Comparison of ENCODE assay signal across 38 cellular contexts in the genomic region with DNA sequence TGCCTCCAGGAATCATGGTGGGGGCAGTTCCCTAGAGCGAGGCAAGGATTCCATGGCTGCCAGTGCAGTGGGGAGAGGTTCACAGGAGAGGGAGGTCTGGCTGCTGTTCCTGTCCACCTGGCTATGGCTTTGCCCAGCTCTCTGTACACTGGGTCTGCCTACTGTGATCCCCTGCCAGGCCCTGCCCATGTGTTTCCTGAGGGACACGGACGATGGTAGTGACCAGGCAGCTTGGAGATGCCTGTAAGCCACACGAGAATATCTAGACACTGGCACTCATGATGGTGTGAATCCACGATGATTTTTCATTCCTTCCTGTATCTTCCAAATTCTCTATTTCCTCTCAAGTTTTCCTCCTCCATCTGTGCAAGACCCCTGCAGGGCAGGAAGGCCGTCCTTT. TPM values are rescaled to one million over a fixed set of nuclear protein-coding genes. Genes with fewer than 3 reads are reported as not detected.
"Had no signal": no experiment of that assay in that cellular context is flagged by ENCODE, and none has a peak within 500 bp of the region (broad histone marks: within the 10 kb centered on the region; RNA-seq: fewer than 3 reads in every experiment).

No MANE protein-coding gene starts in this region.

- DNase-seq: dorsolateral prefrontal cortex; effector CD4-positive, alpha-beta T cell; foreskin fibroblast; gastrocnemius medialis; heart left ventricle; left cardiac atrium; left lung; mesenchymal stem cell; mucosa of descending colon; naive B cell; nucleus accumbens; stimulated activated CD4-positive, alpha-beta T cell treated with anti-CD3 and anti-CD28 coated beads, Interleukin-12 subunit alpha, Interleukin-12 subunit beta, amount 100 ng/mL, for 4 hours; stimulated activated CD4-positive, alpha-beta T cell treated with anti-CD3 and anti-CD28 coated beads, Interleukin-1b, Interleukin-23, amount 100 ng/mL, for 48 hours; stimulated activated CD4-positive, alpha-beta T cell treated with anti-CD3 and anti-CD28 coated beads, Interleukin-4, amount 100 ng/mL, for 1 hour; stimulated activated naive CD4-positive, alpha-beta T cell treated with Interleukin-2 at 50 U/mL for 16 hours; stomach; substantia nigra; upper lobe of right lung; uterus had no signal

- H3K9ac ChIP-seq: neural progenitor cell had no signal

- H3K27ac ChIP-seq: coronary artery, dorsolateral prefrontal cortex, epithelial cell of prostate, gastrocnemius medialis, heart left ventricle, hepatocyte, left lung, neural progenitor cell, prostate gland, right atrium auricular region, stomach, thoracic aorta, tibial nerve, upper lobe of right lung, uterus had no signal

- H3K27ac Mint-ChIP-seq: mesothelial cell of epicardium; natural killer cell treated with Interleukin-12 subunit alpha and Interleukin-12 subunit beta and Interleukin-15 and Interleukin-18, amount 100 ng/mL, for 72 hours; neural progenitor cell; stimulated activated effector memory CD8-positive, alpha-beta T cell treated with anti-CD3 and anti-CD28 coated beads, Interleukin-12 subunit alpha, Interleukin-12 subunit beta, amount 100 ng/mL, for 72 hours had no signal

- H3K36me3 Mint-ChIP-seq: mesothelial cell of epicardium; neural progenitor cell; stimulated activated effector memory CD8-positive, alpha-beta T cell treated with anti-CD3 and anti-CD28 coated beads, Interleukin-12 subunit alpha, Interleukin-12 subunit beta, amount 100 ng/mL, for 72 hours had no signal

- H3K4me1 ChIP-seq: upper lobe of right lung had no signal

- H3K9me3 ChIP-seq: prostate gland, upper lobe of right lung had no signal

- H2AFZ ChIP-seq: hepatocyte, neural progenitor cell had no signal

- H3K4me2 ChIP-seq: hepatocyte, neural progenitor cell, smooth muscle cell had no signal

- H3K27me3 ChIP-seq: hepatocyte, neural progenitor cell had no signal

- ATAC-seq: esophagus mucosa; gastrocnemius medialis; heart left ventricle; left cardiac atrium; left lung; mucosa of descending colon; natural killer cell treated with Interleukin-12 subunit alpha and Interleukin-12 subunit beta and Interleukin-15 and Interleukin-18, amount 100 ng/mL, for 72 hours; sciatic nerve; stimulated activated effector memory CD8-positive, alpha-beta T cell treated with anti-CD3 and anti-CD28 coated beads, Interleukin-12 subunit alpha, Interleukin-12 subunit beta, amount 100 ng/mL, for 72 hours; upper lobe of right lung had no signal

- H3K36me3 ChIP-seq: gastrocnemius medialis, heart left ventricle, left lung, neural progenitor cell, prostate gland, right atrium auricular region, stomach, thoracic aorta, upper lobe of right lung, uterus had no signal

- H3K4me3 Mint-ChIP-seq: mesothelial cell of epicardium; natural killer cell treated with Interleukin-12 subunit alpha and Interleukin-12 subunit beta and Interleukin-15 and Interleukin-18, amount 100 ng/mL, for 72 hours; neural progenitor cell; stimulated activated effector memory CD8-positive, alpha-beta T cell treated with anti-CD3 and anti-CD28 coated beads, Interleukin-12 subunit alpha, Interleukin-12 subunit beta, amount 100 ng/mL, for 72 hours had no signal

- H3K4me1 Mint-ChIP-seq: mesothelial cell of epicardium, naive B cell had no signal

- H3K4me3 ChIP-seq: coronary artery, dorsolateral prefrontal cortex, gastrocnemius medialis, heart left ventricle, hepatocyte, left lung, mucosa of descending colon, neural progenitor cell, prostate gland, right atrium auricular region, smooth muscle cell, stomach, thoracic aorta, tibial nerve, upper lobe of right lung, uterus had no signal

- H3K79me2 ChIP-seq: hepatocyte had no signal

RNA-seq across cellular contexts. Expression of gene C1QTNF8, which starts 11.1 kb away (rescaled TPM):
- total RNA-seq: esophagus mucosa; gastrocnemius medialis; glomerular endothelial cell; heart left ventricle; hepatocyte; kidney epithelial cell; left cardiac atrium; left lung; lower leg skin; lung microvascular endothelial cell; mesothelial cell of epicardium; mucosa of descending colon; natural killer cell treated with Interleukin-12 subunit alpha and Interleukin-12 subunit beta and Interleukin-15 and Interleukin-18, amount 100 ng/mL, for 72 hours; osteocyte; right atrium auricular region; sciatic nerve; smooth muscle cell; stomach; tibial nerve; upper lobe of right lung; uterus had no signal
- polyA plus RNA-seq: heart left ventricle, hepatocyte, smooth muscle cell, stomach had no signal

RNA-seq across cellular contexts. Expression of gene SSTR5, which starts 12.4 kb away (rescaled TPM):
- total RNA-seq: esophagus mucosa; glomerular endothelial cell; kidney epithelial cell; left lung; mesothelial cell of epicardium; mucosa of descending colon; natural killer cell treated with Interleukin-12 subunit alpha and Interleukin-12 subunit beta and Interleukin-15 and Interleukin-18, amount 100 ng/mL, for 72 hours; osteocyte; sciatic nerve; smooth muscle cell; stomach; tibial nerve; upper lobe of right lung; uterus had no signal
- polyA plus RNA-seq: smooth muscle cell had no signal
